In the genomic region with DNA sequence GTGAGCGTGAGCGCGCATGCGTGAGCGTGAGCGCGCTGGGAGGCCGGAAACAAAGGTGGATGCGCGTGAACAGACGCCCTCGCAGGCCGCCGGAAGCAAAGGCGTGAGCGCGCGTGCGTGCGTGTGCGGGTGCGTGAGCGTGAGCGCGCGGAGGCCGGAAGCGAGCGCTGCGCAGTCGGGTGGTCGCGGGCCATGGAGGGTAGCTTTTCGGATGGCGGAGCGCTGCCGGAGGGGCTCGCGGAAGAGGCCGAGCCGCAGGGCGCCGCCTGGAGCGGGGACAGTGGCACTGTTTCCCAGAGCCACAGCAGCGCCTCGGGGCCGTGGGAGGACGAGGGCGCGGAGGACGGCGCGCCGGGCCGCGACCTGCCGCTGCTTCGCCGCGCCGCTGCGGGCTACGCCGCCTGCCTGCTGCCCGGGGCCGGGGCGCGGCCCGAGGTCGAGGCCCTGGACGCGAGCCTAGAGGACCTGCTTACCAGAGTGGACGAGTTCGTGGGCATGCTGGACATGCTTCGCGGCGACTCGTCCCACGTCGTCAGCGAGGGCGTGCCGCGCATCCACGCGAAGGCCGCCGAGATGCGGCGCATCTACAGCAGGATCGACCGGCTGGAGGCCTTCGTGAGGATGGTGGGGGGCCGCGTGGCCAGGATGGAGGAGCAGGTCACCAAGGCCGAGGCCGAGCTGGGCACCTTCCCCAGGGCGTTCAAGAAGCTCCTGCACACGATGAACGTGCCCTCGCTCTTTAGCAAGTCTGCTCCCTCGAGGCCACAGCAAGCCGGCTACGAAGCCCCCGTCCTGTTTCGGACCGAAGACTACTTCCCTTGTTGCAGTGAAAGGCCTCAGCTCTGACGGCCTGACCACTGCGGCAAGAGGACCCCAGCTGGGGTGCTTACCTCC, we compare ENCODE assay signal across 8 cellular contexts. TPM values are rescaled to one million over a fixed set of nuclear protein-coding genes. Genes with fewer than 3 reads are reported as not detected.
DNase-seq lines count a peak whose midpoint lies in the region; ATAC-seq and TF ChIP-seq lines count a peak whose summit lies in the region.

A gene with protein sequence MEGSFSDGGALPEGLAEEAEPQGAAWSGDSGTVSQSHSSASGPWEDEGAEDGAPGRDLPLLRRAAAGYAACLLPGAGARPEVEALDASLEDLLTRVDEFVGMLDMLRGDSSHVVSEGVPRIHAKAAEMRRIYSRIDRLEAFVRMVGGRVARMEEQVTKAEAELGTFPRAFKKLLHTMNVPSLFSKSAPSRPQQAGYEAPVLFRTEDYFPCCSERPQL (plus strand): TSS at position 157 of the 894 bp plus-strand sequence. CDS start 36 bp downstream, at position 193.

- H3K4me3 Mint-ChIP-seq in activated CD4-positive, alpha-beta T cell treated with anti-CD3 and anti-CD28 coated beads, Interleukin-2, amount 10 ng/mL, durations not matched to agents 24 days and 14 days = peak within 1 kb of the TSS; percentile 98

- ATAC-seq in GM19043 (IDR thresholded peaks at IDR 0.05; ENCODE audit: low read depth, unreplicated experiment) (peak; percentile 73), HG03354 (IDR thresholded peaks at IDR 0.05; ENCODE audit: poor library complexity, severe bottlenecking, unreplicated experiment) (peak; percentile 87), left lobe of liver (peak; percentile 93)

- H3K4me1 Mint-ChIP-seq in activated CD4-positive, alpha-beta T cell treated with anti-CD3 and anti-CD28 coated beads, Interleukin-2, amount 10 ng/mL, durations not matched to agents 24 days and 14 days = peaks cover 23% of the 10 kb centered on the region

- H3K9me3 Mint-ChIP-seq in activated CD4-positive, alpha-beta T cell treated with anti-CD3 and anti-CD28 coated beads, Interleukin-2, amount 10 ng/mL, durations not matched to agents 24 days and 14 days = no peaks in the 10 kb centered on the region

- peaks cover 15% of the 10 kb centered on the region for H3K36me3 Mint-ChIP-seq in activated CD4-positive, alpha-beta T cell treated with anti-CD3 and anti-CD28 coated beads, Interleukin-2, amount 10 ng/mL, durations not matched to agents 24 days and 14 days (ENCODE audit: low read depth)

- DNase-seq in Ammon's horn (ENCODE audit: low spot score) (peak; percentile 95), NCI-H510A (lab: John Stamatoyannopoulos, UW) (peak; percentile 77), coronary artery (ENCODE audit: low spot score) (peak; percentile 90), left lobe of liver (ENCODE audit: low spot score) (peak; percentile 91)
- DNase-seq in activated CD4-positive, alpha-beta T cell treated with anti-CD3 and anti-CD28 coated beads, Interleukin-2, amount 10 ng/mL, durations not matched to agents 24 days and 14 days = peak; percentile 97
- peak; percentile 87 to 88 for DNase-seq in stimulated activated CD4-positive, alpha-beta T cell treated with anti-CD3 and anti-CD28 coated beads, Interleukin-2, amount 100 ng/mL, for 24 hours

- intact Hi-C loops in activated CD4-positive, alpha-beta T cell treated with anti-CD3 and anti-CD28 coated beads, Interleukin-2, amount 10 ng/mL, durations not matched to agents 24 days and 14 days (cut with micrococcal nuclease) = loop anchor here (1.0 to 10.0 kb wide), 5 partner anchors 42 to 1729 kb away; a partner anchor contains a TSS

- no peak for TF ChIP-seq CTCF in coronary artery (IDR thresholded peaks at IDR 0.05)

- H3K27ac ChIP-seq in coronary artery = peak within 1 kb of the TSS; percentile 68 to 98

- H3K27ac Mint-ChIP-seq in activated CD4-positive, alpha-beta T cell treated with anti-CD3 and anti-CD28 coated beads, Interleukin-2, amount 10 ng/mL, durations not matched to agents 24 days and 14 days = peak within 1 kb of the TSS; percentile 99

- H3K4me3 ChIP-seq in coronary artery = peak within 1 kb of the TSS; percentile 94

- peaks cover 3% of the 10 kb centered on the region for H3K27me3 Mint-ChIP-seq in activated CD4-positive, alpha-beta T cell treated with anti-CD3 and anti-CD28 coated beads, Interleukin-2, amount 10 ng/mL, durations not matched to agents 24 days and 14 days

RNA-seq across cellular contexts. Expression of the gene that starts here (rescaled TPM):
- total RNA-seq in activated CD4-positive, alpha-beta T cell treated with anti-CD3 and anti-CD28 coated beads, Interleukin-2, amount 10 ng/mL, durations not matched to agents 24 days and 14 days = 20.1 and 21.4 TPM in 2 replicates
- total RNA-seq in left lobe of liver = 6.5 TPM

Comparison
In these comparisons a context has a peak if more than half of its experiments do, and no peak if none do; other contexts are left out.
1. Peak in every context shown above with its lines: DNase-seq, ATAC-seq, H3K4me3 ChIP-seq and H3K27ac ChIP-seq.